ENCODE assay signal across 20 cellular contexts in the genomic region with DNA sequence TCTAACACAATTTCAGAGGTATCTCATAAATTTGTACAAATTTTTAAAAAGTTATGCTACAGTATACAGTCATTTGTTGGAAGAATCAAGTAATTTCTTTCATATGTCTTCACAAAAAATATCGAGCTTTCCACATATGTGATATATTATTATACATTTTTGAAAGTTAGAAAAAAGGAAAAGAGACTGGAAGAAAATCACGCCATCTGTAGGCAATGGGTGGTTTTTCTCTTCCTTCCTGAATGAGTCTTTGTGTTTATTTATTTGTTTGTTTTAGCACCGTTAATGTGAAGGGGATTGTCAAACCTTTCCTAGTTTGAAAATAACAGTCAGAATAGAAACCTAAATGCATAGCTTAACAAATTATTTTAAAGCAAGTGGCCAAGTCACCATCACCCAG.
DNase-seq lines count a peak whose midpoint lies in the region; ATAC-seq, FAIRE-seq and TF ChIP-seq lines count a peak whose summit lies in the region.
"Had no signal": no experiment of that assay in that cellular context is flagged by ENCODE, and none has a peak within 500 bp of the region (broad histone marks: within the 10 kb centered on the region; RNA-seq: fewer than 3 reads in every experiment).

No MANE protein-coding gene starts in this region.

- H3K4me2 ChIP-seq in DND-41 (ENCODE audit: insufficient read depth, low read length) (no peak overlapping the region), OCI-LY3 (ENCODE audit: low read length) (no peak overlapping the region)

- no peaks in the 10 kb centered on the region for H3K79me2 ChIP-seq in DND-41 (ENCODE audit: insufficient read depth, low read length)
- H3K79me2 ChIP-seq in OCI-LY3 (ENCODE audit: low read length): no peaks in the 10 kb centered on the region

- H3K4me1 ChIP-seq in DND-41 (ENCODE audit: insufficient read depth, low read length) (no peaks in the 10 kb centered on the region), OCI-LY3 (ENCODE audit: low read length) (peaks cover 19% of the 10 kb centered on the region), pancreas (no peaks in the 10 kb centered on the region)
- H3K4me1 ChIP-seq: BE2C had no signal

- H3K36me3 Mint-ChIP-seq in CD14-positive monocyte: no peaks in the 10 kb centered on the region
- H3K36me3 Mint-ChIP-seq: CD4-positive, alpha-beta memory T cell had no signal

- H3K9ac ChIP-seq in DND-41 (ENCODE audit: low read depth, low read length) (no peak overlapping the region), OCI-LY3 (ENCODE audit: low read length) (no peak overlapping the region)
- H3K9ac ChIP-seq: GM23248 had no signal

- TF ChIP-seq CTCF in DND-41 (IDR thresholded peaks at IDR 0.05; ENCODE audit: borderline replicate concordance, extremely low read depth, low read length, poor library complexity, severe bottlenecking): peak; percentile 21
- TF ChIP-seq CTCF in OCI-LY3 (IDR thresholded peaks at IDR 0.05; ENCODE audit: low read depth, low read length): peak; percentile 17
- 0 out of 2 replicates have a peak, but pooled peaks have one; percentile 10 for TF ChIP-seq CTCF in VCaP (conservative IDR thresholded peaks at IDR 0.05)
- no peak for TF ChIP-seq CTCF in CD14-positive monocyte (IDR thresholded peaks at IDR 0.05)
- TF ChIP-seq CTCF in pancreas (IDR thresholded peaks at IDR 0.05): no peak

- no peak overlapping the region for H3K27ac Mint-ChIP-seq in CD14-positive monocyte
- H3K27ac Mint-ChIP-seq: CD4-positive, alpha-beta memory T cell had no signal

- H2AFZ ChIP-seq in DND-41 (ENCODE audit: low read depth, low read length) (no peak overlapping the region), OCI-LY3 (ENCODE audit: low read depth, low read length) (no peak overlapping the region)
- H2AFZ ChIP-seq: GM23248 had no signal

- no peak overlapping the region for H3K4me3 ChIP-seq in DND-41 (ENCODE audit: low read depth in 1 of 2, low read length in 2 of 2)
- H3K4me3 ChIP-seq in OCI-LY3 (ENCODE audit: low read length): no peak overlapping the region
- no peak overlapping the region for H3K4me3 ChIP-seq in pancreas
- H3K4me3 ChIP-seq: GM23248, K562 had no signal

- H3K27ac ChIP-seq in DND-41 (ENCODE audit: low read length) (no peak overlapping the region), OCI-LY3 (ENCODE audit: low read length) (no peak overlapping the region), VCaP (no peak overlapping the region), pancreas (no peak overlapping the region)
- H3K27ac ChIP-seq: GM23248 had no signal

- no peak for FAIRE-seq in pancreas (lab: Jason Lieb, UNC)
- FAIRE-seq: GM19239, HTR-8/SVneo, K562 had no signal

- H3K4me1 Mint-ChIP-seq in CD14-positive monocyte: no peaks in the 10 kb centered on the region
- H3K4me1 Mint-ChIP-seq: CD4-positive, alpha-beta memory T cell had no signal

- H3K27me3 ChIP-seq in DND-41 (ENCODE audit: insufficient read depth, low read length, poor library complexity) (no peaks in the 10 kb centered on the region), OCI-LY3 (ENCODE audit: low read depth, low read length) (peaks cover 9% of the 10 kb centered on the region; the same call in 1 of the 2 replicates), pancreas (no peaks in the 10 kb centered on the region)
- H3K27me3 ChIP-seq: BE2C had no signal

- DNase-seq in DND-41: no peak
- no peak for DNase-seq in CD14-positive monocyte (ENCODE audit: low spot score)
- no peak for DNase-seq in pancreas
- DNase-seq: ACHN; BE2C; C1 segment of cervical spinal cord; CD4-positive, alpha-beta memory T cell; DMS153; DMS79; GF-D8; GM23248; HCEC 1CT; IMR-90 had no signal

- peaks cover 0 to 4% (median 2%) of the 10 kb centered on the region in 3 donors for H3K27me3 Mint-ChIP-seq in CD14-positive monocyte (ENCODE audit: low read depth in 3 of 3)

- peaks cover 5% of the 10 kb centered on the region for H3K9me3 ChIP-seq in DND-41 (ENCODE audit: insufficient read depth, low read length, severe bottlenecking)
- peaks cover 3% of the 10 kb centered on the region; the same call in 1 of the 2 replicates for H3K9me3 ChIP-seq in OCI-LY3 (ENCODE audit: insufficient read depth, low read length)
- no peaks in the 10 kb centered on the region for H3K9me3 ChIP-seq in pancreas
- H3K9me3 ChIP-seq: BE2C had no signal

- 57 to 58% methylated on average over 3 of the region's 3 CpGs for WGBS in pancreas, 2 donors

- H4K20me1 ChIP-seq in DND-41 (ENCODE audit: insufficient read depth, low read length) (no peaks in the 10 kb centered on the region), OCI-LY3 (ENCODE audit: insufficient read depth, low read length) (no peaks in the 10 kb centered on the region)

- H3K36me3 ChIP-seq in DND-41 (ENCODE audit: insufficient read depth, low read length) (no peaks in the 10 kb centered on the region), OCI-LY3 (replicated peaks; ENCODE audit: low read depth, low read length) (no peaks in the 10 kb centered on the region), pancreas (no peaks in the 10 kb centered on the region)
- H3K36me3 ChIP-seq: BE2C had no signal

- H3K9me3 Mint-ChIP-seq in CD14-positive monocyte: peaks cover 8 to 22% (median 18%) of the 10 kb centered on the region in 7 donors

- ATAC-seq in DND-41 (ENCODE audit: insufficient read depth, low read depth): no peak
- ATAC-seq in pancreas: no peak
- ATAC-seq in GM19035 (IDR thresholded peaks at IDR 0.05; ENCODE audit: unreplicated experiment): no peak
- ATAC-seq in HG02678 (IDR thresholded peaks at IDR 0.05; ENCODE audit: unreplicated experiment): no peak
- ATAC-seq: K562 had no signal

- no peak overlapping the region for H3K4me3 Mint-ChIP-seq in CD14-positive monocyte
- H3K4me3 Mint-ChIP-seq: CD4-positive, alpha-beta memory T cell had no signal

- intact Hi-C loops in CD14-positive monocyte (cut with micrococcal nuclease) (no loop called here), pancreas (cut with DNase I) (no loop called here)

Comparison
In these comparisons a context has a peak if more than half of its experiments do, and no peak if none do; other contexts are left out.
1. CTCF ChIP-seq: peak in DND-41 (single experiment), OCI-LY3 (single experiment) and VCaP (single experiment); none in CD14-positive monocyte (single experiment) and pancreas (0 of 4).